ENCODE assay signal across 17 cellular contexts in the genomic region with DNA sequence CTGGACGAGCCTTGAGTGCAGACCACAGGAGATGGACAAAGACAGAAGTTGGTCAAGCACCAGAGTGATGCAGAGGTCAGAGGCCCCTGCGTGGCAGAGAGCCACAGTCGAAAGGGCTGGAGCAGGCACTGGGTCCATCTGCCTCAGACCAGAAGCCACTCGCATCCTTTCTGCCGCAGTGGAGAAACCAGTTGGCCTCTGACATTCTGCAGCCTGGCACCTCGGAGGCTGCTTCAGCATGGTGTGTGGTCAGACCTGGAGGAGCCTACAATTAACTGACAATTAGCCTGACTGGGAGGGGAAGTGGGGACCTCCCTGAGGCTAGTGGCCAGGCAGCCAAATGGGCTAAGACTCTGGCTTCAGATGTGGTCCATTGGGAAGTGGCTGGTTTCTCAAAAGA.
"Had no signal": no experiment of that assay in that cellular context is flagged by ENCODE, and none has a peak within 500 bp of the region (broad histone marks: within the 10 kb centered on the region; RNA-seq: fewer than 3 reads in every experiment).

No MANE protein-coding gene starts in this region.

- H3K4me1 ChIP-seq: gastrocnemius medialis, left ventricle myocardium inferior, right atrium auricular region had no signal

- H3K27ac ChIP-seq: gastrocnemius medialis, left ventricle myocardium inferior, right atrium auricular region had no signal

- H3K4me3 ChIP-seq: gastrocnemius medialis, left ventricle myocardium inferior, right atrium auricular region had no signal

- DNase-seq: activated CD4-positive, alpha-beta T cell treated with anti-CD3 and anti-CD28 coated beads for 1 hour; activated CD8-positive, alpha-beta memory T cell treated with anti-CD3 and anti-CD28 coated beads for 24 hours; activated CD8-positive, alpha-beta memory T cell treated with anti-CD3 and anti-CD28 coated beads, Interleukin-2, amount 50 U/mL, for 48 hours; activated effector memory CD4-positive, alpha-beta T cell treated with Interleukin-2 at 50 U/mL for 16 hours; activated naive CD4-positive, alpha-beta T cell treated with anti-CD3 and anti-CD28 coated beads, Interleukin-2, amount 10 ng/mL, durations not matched to agents 7 days and 5 days; activated naive CD8-positive, alpha-beta T cell treated with anti-CD3 and anti-CD28 coated beads, Interleukin-2, amount 50 U/mL, for 24 hours; activated T-cell treated with anti-CD3 and anti-CD28 coated beads, Interleukin-2, amount 50 U/mL, for 48 hours; aorta; cerebellar nuclear complex; effector CD8-positive, alpha-beta T cell; gastrocnemius medialis; head of caudate nucleus; kidney glomerular epithelial cell; left ventricle myocardium inferior; nephron progenitor cell; stimulated activated naive CD8-positive, alpha-beta T cell treated with anti-CD3 and anti-CD28 coated beads, Interleukin-15, amount 100 ng/mL, for 72 hours had no signal

- H3K27me3 ChIP-seq: gastrocnemius medialis, right atrium auricular region had no signal

- H3K9me3 ChIP-seq: gastrocnemius medialis, left ventricle myocardium inferior, right atrium auricular region had no signal

- H3K36me3 ChIP-seq: gastrocnemius medialis, left ventricle myocardium inferior, right atrium auricular region had no signal
